9 cellular contexts compared by ENCODE assay signal in the genomic region with DNA sequence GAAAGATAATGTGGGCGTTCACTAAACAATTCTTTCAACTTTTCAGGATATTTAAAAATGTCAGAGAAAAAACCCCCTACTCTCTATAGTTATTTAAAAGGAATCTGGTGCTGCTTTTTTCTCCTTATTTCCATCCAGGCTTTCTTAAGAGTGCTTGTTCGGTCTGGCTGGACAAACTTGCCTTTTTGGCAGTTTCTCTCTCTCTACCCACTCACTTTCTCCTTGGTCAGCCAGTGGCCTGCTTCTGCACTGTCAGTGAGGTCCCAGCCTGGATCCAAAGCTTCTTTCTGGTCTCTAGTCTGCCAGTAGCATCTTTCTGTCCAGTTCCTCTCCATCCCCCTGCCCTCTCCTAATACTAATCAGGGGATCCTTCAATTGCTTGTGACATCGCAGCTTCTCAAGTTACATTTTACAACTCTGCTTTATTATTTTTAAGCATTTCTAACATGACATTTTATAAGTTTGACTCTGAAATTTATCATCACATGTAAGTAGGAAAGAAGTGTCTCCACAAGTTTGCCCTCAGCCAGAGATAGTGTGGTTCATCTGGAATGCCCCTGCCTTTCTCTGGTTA. TPM values are rescaled to one million over a fixed set of nuclear protein-coding genes. Genes with fewer than 3 reads are reported as not detected.
DNase-seq lines count a peak whose midpoint lies in the region; ATAC-seq and TF ChIP-seq lines count a peak whose summit lies in the region.
"Had no signal": no experiment of that assay in that cellular context is flagged by ENCODE, and none has a peak within 500 bp of the region (broad histone marks: within the 10 kb centered on the region; RNA-seq: fewer than 3 reads in every experiment).

No MANE protein-coding gene starts in this region.

- peaks cover 9% of the 10 kb centered on the region for H3K36me3 Mint-ChIP-seq in CD8-positive, alpha-beta T cell
- H3K36me3 Mint-ChIP-seq in T-cell (peaks cover 11% of the 10 kb centered on the region), progenitor cell of endocrine pancreas (ENCODE audit: insufficient read depth) (peaks cover 1% of the 10 kb centered on the region)

- no peak overlapping the region for H4K91ac ChIP-seq in trophoblast cell (ENCODE audit: low read depth, low read length)

- H3K23ac ChIP-seq in trophoblast cell (ENCODE audit: low read length): no peak overlapping the region

- H3K9me3 ChIP-seq in CD8-positive, alpha-beta T cell (ENCODE audit: low read length): no peaks in the 10 kb centered on the region
- H3K9me3 ChIP-seq in gastroesophageal sphincter (no peaks in the 10 kb centered on the region), trophoblast cell (ENCODE audit: insufficient read depth, low read depth, low read length) (no peaks in the 10 kb centered on the region)

- no peak for DNase-seq in CD8-positive, alpha-beta T cell
- no peak for DNase-seq in T-cell
- peak in 1 of 2 donors; percentile 13 for DNase-seq in trophoblast cell
- no peak for DNase-seq in progenitor cell of endocrine pancreas (ENCODE audit: low spot score, unreplicated experiment)
- no peak for DNase-seq in DMS79 treated with DMSO at 0.1 percent for 48 hours (lab: John Stamatoyannopoulos, UW)
- DNase-seq in MV-4-11 (lab: John Stamatoyannopoulos, UW): no peak

- H2BK12ac ChIP-seq in trophoblast cell (ENCODE audit: low read length): peak overlapping the region; percentile 84

- no peak overlapping the region for H3K4me3 ChIP-seq in CD8-positive, alpha-beta T cell (ENCODE audit: low read depth, low read length)
- H3K4me3 ChIP-seq in gastroesophageal sphincter: no peak overlapping the region
- no peak overlapping the region for H3K4me3 ChIP-seq in trophoblast cell (ENCODE audit: low read depth, low read length)

- H3K27me3 ChIP-seq in CD8-positive, alpha-beta T cell (ENCODE audit: insufficient read depth, low read length): no peaks in the 10 kb centered on the region
- H3K27me3 ChIP-seq in gastroesophageal sphincter (no peaks in the 10 kb centered on the region), trophoblast cell (ENCODE audit: insufficient read depth, low read length) (no peaks in the 10 kb centered on the region)

- POLR2A ChIA-PET in CD8-positive, alpha-beta T cell (lab: Charles Lee): no interaction called here
- POLR2A ChIA-PET in T-cell (lab: Charles Lee): no interaction called here

- H3K27me3 Mint-ChIP-seq in CD8-positive, alpha-beta T cell (ENCODE audit: low read depth): no peaks in the 10 kb centered on the region
- H3K27me3 Mint-ChIP-seq in T-cell (no peaks in the 10 kb centered on the region), progenitor cell of endocrine pancreas (no peaks in the 10 kb centered on the region)

- TF ChIP-seq EP300 in gastroesophageal sphincter (IDR thresholded peaks at IDR 0.05): no peak

- peaks cover 73% of the 10 kb centered on the region for H3K4me1 ChIP-seq in CD8-positive, alpha-beta T cell (ENCODE audit: insufficient read depth, low read length)
- peaks cover 52 to 92% (median 54%) of the 10 kb centered on the region in 3 donors for H3K4me1 ChIP-seq in gastroesophageal sphincter
- H3K4me1 ChIP-seq in trophoblast cell (ENCODE audit: control insufficient read depth in 1 of 2, insufficient read depth in 2 of 2, low read length in 2 of 2): no peaks in the 10 kb centered on the region

- no peaks in the 10 kb centered on the region for H3K36me3 ChIP-seq in CD8-positive, alpha-beta T cell (ENCODE audit: insufficient read depth, low read length)
- no peaks in the 10 kb centered on the region for H3K36me3 ChIP-seq in gastroesophageal sphincter
- peaks cover 2 to 3% of the 10 kb centered on the region in 2 experiments for H3K36me3 ChIP-seq in trophoblast cell (ENCODE audit: control insufficient read depth in 1 of 2, insufficient read depth in 2 of 2, low read length in 2 of 2)

- H3K18ac ChIP-seq in trophoblast cell (ENCODE audit: low read length): no peak overlapping the region

- no peak overlapping the region for H3K14ac ChIP-seq in trophoblast cell (ENCODE audit: low read length)

- H2BK5ac ChIP-seq in trophoblast cell (ENCODE audit: low read depth, low read length, poor library complexity): peak overlapping the region; percentile 40

- H3K27ac Mint-ChIP-seq in CD8-positive, alpha-beta T cell: peak overlapping the region; percentile 89
- H3K27ac Mint-ChIP-seq in T-cell (peak overlapping the region; percentile 85 to 90), progenitor cell of endocrine pancreas (no peak overlapping the region)
- H3K27ac Mint-ChIP-seq: WTC11 had no signal

- peak overlapping the region; percentile 71 for H3K4ac ChIP-seq in trophoblast cell (ENCODE audit: low read depth, low read length)

- no peaks in the 10 kb centered on the region for H3K79me1 ChIP-seq in trophoblast cell (ENCODE audit: low read length)

- H3K9me3 Mint-ChIP-seq in CD8-positive, alpha-beta T cell: no peaks in the 10 kb centered on the region
- no peaks in the 10 kb centered on the region for H3K9me3 Mint-ChIP-seq in T-cell
- H3K9me3 Mint-ChIP-seq in progenitor cell of endocrine pancreas (ENCODE audit: low read depth): no peaks in the 10 kb centered on the region

- TF ChIP-seq CTCF in CD8-positive, alpha-beta T cell (IDR thresholded peaks at IDR 0.05): no peak
- TF ChIP-seq CTCF in gastroesophageal sphincter (IDR thresholded peaks at IDR 0.05): no peak
- no peak for TF ChIP-seq CTCF in progenitor cell of endocrine pancreas (IDR thresholded peaks at IDR 0.05; ENCODE audit: unreplicated experiment)

- CTCF ChIA-PET in CD8-positive, alpha-beta T cell (lab: Charles Lee): interaction anchor here (1.4 to 8.9 kb wide), 3 partner anchors 12 to 1020 kb away, joined by 3 to 91 read pairs (median 6); no protein-coding TSS in a partner anchor
- CTCF ChIA-PET in T-cell (lab: Charles Lee): interaction anchor here in 1 of 2 donors (0.6 to 1.4 kb wide), 2 partner anchors 11 to 949 kb away, joined by 4 to 5 read pairs; no protein-coding TSS in a partner anchor

- H4K12ac ChIP-seq in trophoblast cell (ENCODE audit: low read depth, low read length): no peak overlapping the region

- no peak overlapping the region for H2AK5ac ChIP-seq in trophoblast cell (ENCODE audit: low read length)

- ATAC-seq in CD8-positive, alpha-beta T cell: no peak
- ATAC-seq in T-cell (replicated peaks in 1 of 4) (no peak), gastroesophageal sphincter (no peak), GM19328 (IDR thresholded peaks at IDR 0.05; ENCODE audit: unreplicated experiment) (no peak)
- ATAC-seq: WTC11 had no signal

- no peak overlapping the region for H3K4me3 Mint-ChIP-seq in CD8-positive, alpha-beta T cell
- H3K4me3 Mint-ChIP-seq in T-cell (peak overlapping the region; percentile 7 to 28 (median 8)), progenitor cell of endocrine pancreas (ENCODE audit: low read depth) (no peak overlapping the region)
- H3K4me3 Mint-ChIP-seq: WTC11 had no signal

- H2BK120ac ChIP-seq in trophoblast cell (ENCODE audit: insufficient read depth, low read length, poor library complexity): no peak overlapping the region

- H3K4me1 Mint-ChIP-seq in CD8-positive, alpha-beta T cell (ENCODE audit: low read depth): peaks cover 84% of the 10 kb centered on the region
- H3K4me1 Mint-ChIP-seq in T-cell (peaks cover 83 to 89% (median 88%) of the 10 kb centered on the region in 3 donors), progenitor cell of endocrine pancreas (ENCODE audit: low read depth) (peaks cover 35% of the 10 kb centered on the region)

- intact Hi-C loops in CD8-positive, alpha-beta T cell (cut with DNase I, micrococcal nuclease): loop anchor here in 1 of 2 experiments (1.0 kb wide), 1 partner anchor 9 kb away; no protein-coding TSS in a partner anchor

- H3K4me2 ChIP-seq in trophoblast cell (ENCODE audit: low read length): no peak overlapping the region

- peaks cover 1% of the 10 kb centered on the region for H3K79me2 ChIP-seq in trophoblast cell (ENCODE audit: control insufficient read depth, insufficient read depth, low read length, poor library complexity)

- no peak overlapping the region for H3K9ac ChIP-seq in trophoblast cell (ENCODE audit: low read length)

- 21 to 32% methylated on average over 3 of the region's 3 CpGs for WGBS in gastroesophageal sphincter (ENCODE audit: low coverage in 1 of 2), 2 donors
- no CpG with 5 or more reads among the region's 3 CpGs for WGBS in trophoblast cell (ENCODE audit: extremely low coverage, insufficient coverage, insufficient read length)

- H4K8ac ChIP-seq in trophoblast cell (ENCODE audit: low read depth, low read length): no peak overlapping the region

- H3K27ac ChIP-seq in CD8-positive, alpha-beta T cell (ENCODE audit: low read depth, low read length): no peak overlapping the region
- H3K27ac ChIP-seq in gastroesophageal sphincter: peak overlapping the region; percentile 80 to 86 (median 83)
- no peak overlapping the region for H3K27ac ChIP-seq in trophoblast cell (ENCODE audit: low read depth, low read length)

- TF ChIP-seq POLR2A in gastroesophageal sphincter (IDR thresholded peaks at IDR 0.05): no peak

- H2AFZ ChIP-seq in trophoblast cell (ENCODE audit: insufficient read depth, low read length, poor library complexity): no peak overlapping the region

RNA-seq across cellular contexts. Expression of a gene that starts 50.4 kb away (rescaled TPM):
- 100 to 1,000 TPM; 461 to 470 TPM for total RNA-seq in CD8-positive, alpha-beta T cell
- total RNA-seq in T-cell (100 to 1,000 TPM in 3 of 5 donors, 10 to 100 TPM in 2; 83.7 to 370 (median 105) TPM), gastroesophageal sphincter (100 to 1,000 TPM; 188 to 403 (median 312) TPM), progenitor cell of endocrine pancreas (76.2 and 89.7 TPM in 2 replicates)
- 94.8 and 100 TPM in 2 replicates for polyA plus RNA-seq in trophoblast cell (2013)

Comparison
In these comparisons a context has a peak if more than half of its experiments do, and no peak if none do; other contexts are left out.
1. H3K27ac ChIP-seq: peak in gastroesophageal sphincter (4 of 4); none in CD8-positive, alpha-beta T cell (single experiment) and trophoblast cell (single experiment).
2. H3K4me3 Mint-ChIP-seq: peak in T-cell (3 of 3); none in CD8-positive, alpha-beta T cell (single experiment) and progenitor cell of endocrine pancreas (single experiment).